2 cellular contexts compared by ENCODE assay signal in the genomic region with DNA sequence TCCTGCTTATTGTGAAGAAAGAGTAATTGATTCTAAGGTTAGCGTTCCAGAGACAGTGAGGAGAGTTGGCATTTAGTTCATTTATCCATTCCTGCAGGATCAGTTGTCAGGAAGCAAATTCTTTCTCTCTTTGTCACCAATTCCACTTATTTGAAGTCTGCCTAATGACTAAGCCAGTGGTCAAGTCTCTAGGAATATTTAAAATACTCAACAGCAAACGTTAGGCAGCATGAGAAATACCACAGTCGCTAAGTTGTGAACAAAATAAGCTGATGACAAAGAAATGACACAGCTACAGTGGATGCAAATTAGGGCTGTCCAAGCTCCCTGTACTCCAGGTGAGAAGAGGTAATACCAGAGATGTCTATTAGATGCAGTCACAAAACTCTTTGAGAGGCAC.
TF ChIP-seq lines count a peak whose summit lies in the region.

No MANE protein-coding gene starts in this region.

TF ChIP-seq in A549, 52 proteins besides CTCF, POLR2A, EP300 and RAD21:
- peak; percentile 25; the same call in 1 of the 2 replicates for TF ChIP-seq FOSL2 (IDR thresholded peaks at IDR 0.05)
- peak; percentile 57 for TF ChIP-seq FOSL2 (CRISPR knock-in tag; IDR thresholded peaks at IDR 0.05)
- TF ChIP-seq CBX2 (IDR thresholded peaks at IDR 0.05; ENCODE audit: borderline replicate concordance, low read depth): no peak
- TF ChIP-seq GATA3 (IDR thresholded peaks at IDR 0.05; ENCODE audit: borderline replicate concordance): peak; percentile 45; the same call in 1 of the 2 replicates
- TF ChIP-seq CEBPB (IDR thresholded peaks at IDR 0.05): no peak
- no peak for TF ChIP-seq ZFP36 (IDR thresholded peaks at IDR 0.05; ENCODE audit: borderline replicate concordance, partially characterized antibody)
- peak; percentile 66; the same call in 1 of the 2 replicates for TF ChIP-seq JUNB (IDR thresholded peaks at IDR 0.05)
- TF ChIP-seq, protein P1, sequence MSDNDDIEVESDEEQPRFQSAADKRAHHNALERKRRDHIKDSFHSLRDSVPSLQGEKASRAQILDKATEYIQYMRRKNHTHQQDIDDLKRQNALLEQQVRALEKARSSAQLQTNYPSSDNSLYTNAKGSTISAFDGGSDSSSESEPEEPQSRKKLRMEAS (IDR thresholded peaks at IDR 0.05): 0 out of 2 replicates have a peak, but pooled peaks have one; percentile 31
- TF ChIP-seq BHLHE40 (IDR thresholded peaks at IDR 0.05; ENCODE audit: low read depth, low read length): no peak

TF ChIP-seq in HCT116, 20 proteins besides CTCF, POLR2A, EP300 and RAD21:
- TF ChIP-seq POLR2AphosphoS5 (IDR thresholded peaks at IDR 0.05; ENCODE audit: low read depth, low read length) (no peak; the same call in 1 of the 2 replicates), EZH2phosphoT487 (IDR thresholded peaks at IDR 0.05; ENCODE audit: borderline replicate concordance) (no peak), ELF1 (IDR thresholded peaks at IDR 0.05; ENCODE audit: borderline replicate concordance, low read depth) (no peak; the same call in 1 of the 2 replicates), CEBPB (IDR thresholded peaks at IDR 0.05; ENCODE audit: low read depth) (peak; percentile 41; the same call in 1 of the 2 replicates), JUND (IDR thresholded peaks at IDR 0.05) (peak; percentile 88), EZH2 (IDR thresholded peaks at IDR 0.05) (no peak), ZNF274 (IDR thresholded peaks at IDR 0.05; ENCODE audit: low read depth, low read length) (no peak), CBX3 (IDR thresholded peaks at IDR 0.05; ENCODE audit: low read depth) (peak; percentile 66), FOSL1 (IDR thresholded peaks at IDR 0.05; ENCODE audit: low read depth) (peak; percentile 89), ZBTB33 (IDR thresholded peaks at IDR 0.05; ENCODE audit: extremely low read depth, insufficient replicate concordance, low read length) (no peak), YY1 (IDR thresholded peaks at IDR 0.05; ENCODE audit: extremely low read depth, insufficient replicate concordance, low read depth, low read length) (no peak), SRF (IDR thresholded peaks at IDR 0.05; ENCODE audit: low read depth) (peak; percentile 32; the same call in 1 of the 2 replicates), REST (IDR thresholded peaks at IDR 0.05; ENCODE audit: low read depth) (no peak), SIN3A (IDR thresholded peaks at IDR 0.05; ENCODE audit: low read depth) (peak; percentile 77; the same call in 1 of the 2 replicates), EGR1 (IDR thresholded peaks at IDR 0.05; ENCODE audit: low read depth) (no peak), SP1 (IDR thresholded peaks at IDR 0.05; ENCODE audit: low read depth) (peak; percentile 74), ZFX (IDR thresholded peaks at IDR 0.05) (no peak), TCF7L2 (IDR thresholded peaks at IDR 0.05; ENCODE audit: borderline replicate concordance, extremely low read depth, insufficient read depth, insufficient read length) (peak; percentile 52)
- TF ChIP-seq, protein P1 (IDR thresholded peaks at IDR 0.05): 0 out of 2 replicates have a peak, but pooled peaks have one; percentile 18
- TF ChIP-seq, protein P2, sequence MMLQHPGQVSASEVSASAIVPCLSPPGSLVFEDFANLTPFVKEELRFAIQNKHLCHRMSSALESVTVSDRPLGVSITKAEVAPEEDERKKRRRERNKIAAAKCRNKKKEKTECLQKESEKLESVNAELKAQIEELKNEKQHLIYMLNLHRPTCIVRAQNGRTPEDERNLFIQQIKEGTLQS (IDR thresholded peaks at IDR 0.05): no peak
